Comparison of ENCODE assay signal across 18 cellular contexts in genomic region chr6:67717281-67717680, GRCh38.
DNase-seq lines count a peak whose midpoint lies in the region; FAIRE-seq and TF ChIP-seq lines count a peak whose summit lies in the region.
"Had no signal": no experiment of that assay in that cellular context is flagged by ENCODE, and none has a peak within 500 bp of the region (broad histone marks: within the 10 kb centered on the region; RNA-seq: fewer than 3 reads in every experiment).

No MANE protein-coding gene starts in this region.

- no peak overlapping the region for H3K27ac ChIP-seq in trophoblast cell (ENCODE audit: low read depth, low read length)
- H3K27ac ChIP-seq: C4-2B, HL-60, SJCRH30 had no signal

- no peaks in the 10 kb centered on the region for H3K79me2 ChIP-seq in trophoblast cell (ENCODE audit: control insufficient read depth, insufficient read depth, low read length, poor library complexity)

- H3K4me3 ChIP-seq in adipocyte (ENCODE audit: low read length) (no peak overlapping the region), trophoblast cell (ENCODE audit: low read depth, low read length) (no peak overlapping the region)
- H3K4me3 ChIP-seq: SJCRH30 had no signal

- peak; percentile 48 for DNase-seq in adipocyte (ENCODE audit: low read depth)
- DNase-seq in brain pericyte (ENCODE audit: low read depth, low spot score): peak; percentile 37
- peak; percentile 0 for DNase-seq in hepatic stellate cell (ENCODE audit: low spot score)
- DNase-seq in stromal cell of bone marrow (ENCODE audit: low read depth): peak; percentile 3
- no peak for DNase-seq in GM12891 (ENCODE audit: insufficient read length, low spot score)
- DNase-seq in trophoblast cell: no peak
- no peak for DNase-seq in activated CD8-positive, alpha-beta memory T cell treated with anti-CD3 and anti-CD28 coated beads, Interleukin-2, amount 50 U/mL, for 4 hours
- DNase-seq in activated CD4-positive, alpha-beta T cell treated with anti-CD3 and anti-CD28 coated beads for 1 hour: no peak
- DNase-seq: AML-193, DMS79 treated with DMSO at 0.1 percent for 48 hours, H7, IMR-90, Kasumi-1, NCI-H1105, NCI-H774, SJCRH30 had no signal

- FAIRE-seq in GM12891 (lab: Jason Lieb, UNC): no peak

- H3K4me1 ChIP-seq in adipocyte (ENCODE audit: control insufficient read depth, insufficient read depth, low read length) (no peaks in the 10 kb centered on the region), trophoblast cell (ENCODE audit: control insufficient read depth in 1 of 2, insufficient read depth in 2 of 2, low read length in 2 of 2) (no peaks in the 10 kb centered on the region)
- H3K4me1 ChIP-seq: SJCRH30 had no signal

- H3K36me3 ChIP-seq in adipocyte (ENCODE audit: control insufficient read depth, insufficient read depth, low read length, severe bottlenecking): no peaks in the 10 kb centered on the region
- no peaks in the 10 kb centered on the region for H3K36me3 ChIP-seq in trophoblast cell (ENCODE audit: control insufficient read depth in 1 of 2, insufficient read depth in 2 of 2, low read length in 2 of 2)
- H3K36me3 ChIP-seq: SJCRH30 had no signal

- H3K14ac ChIP-seq in trophoblast cell (ENCODE audit: low read length): no peak overlapping the region

- no peak overlapping the region for H3K4ac ChIP-seq in trophoblast cell (ENCODE audit: low read depth, low read length)

- no peak overlapping the region for H4K12ac ChIP-seq in trophoblast cell (ENCODE audit: low read depth, low read length)

- TF ChIP-seq POLR2A in GM12891 (IDR thresholded peaks at IDR 0.05; ENCODE audit: low read depth, low read length): no peak

- no peak overlapping the region for H2BK5ac ChIP-seq in trophoblast cell (ENCODE audit: low read depth, low read length, poor library complexity)

- H3K9ac ChIP-seq in adipocyte (ENCODE audit: low read length) (no peak overlapping the region), trophoblast cell (ENCODE audit: low read length) (no peak overlapping the region)

- no peak overlapping the region for H4K91ac ChIP-seq in trophoblast cell (ENCODE audit: low read depth, low read length)

- H4K8ac ChIP-seq in trophoblast cell (ENCODE audit: low read depth, low read length): no peak overlapping the region

- H2BK12ac ChIP-seq in trophoblast cell (ENCODE audit: low read length): no peak overlapping the region

- no CpG with 5 or more reads among the region's 3 CpGs for WGBS in trophoblast cell (ENCODE audit: extremely low coverage, insufficient coverage, insufficient read length)

- H2AK5ac ChIP-seq in trophoblast cell (ENCODE audit: low read length): no peak overlapping the region

- no peak overlapping the region for H3K4me2 ChIP-seq in trophoblast cell (ENCODE audit: low read length)

- H2AFZ ChIP-seq in trophoblast cell (ENCODE audit: insufficient read depth, low read length, poor library complexity): no peak overlapping the region

- H3K23ac ChIP-seq in trophoblast cell (ENCODE audit: low read length): no peak overlapping the region

- H3K9me3 ChIP-seq in adipocyte (ENCODE audit: control insufficient read depth, low read length) (no peaks in the 10 kb centered on the region), trophoblast cell (ENCODE audit: insufficient read depth, low read depth, low read length) (no peaks in the 10 kb centered on the region)
- H3K9me3 ChIP-seq: SJCRH30 had no signal

- no peak overlapping the region for H3K18ac ChIP-seq in trophoblast cell (ENCODE audit: low read length)

- no peaks in the 10 kb centered on the region for H3K27me3 ChIP-seq in adipocyte (replicated peaks; ENCODE audit: control insufficient read depth, insufficient read depth, low read length)
- H3K27me3 ChIP-seq in trophoblast cell (ENCODE audit: insufficient read depth, low read length): no peaks in the 10 kb centered on the region
- H3K27me3 ChIP-seq: SJCRH30 had no signal

- H3K79me1 ChIP-seq in trophoblast cell (ENCODE audit: low read length): peaks cover 1% of the 10 kb centered on the region

- no peak overlapping the region for H2BK120ac ChIP-seq in trophoblast cell (ENCODE audit: insufficient read depth, low read length, poor library complexity)

TF ChIP-seq in GM12891, 5 proteins besides CTCF, POLR2A, EP300 and RAD21:
- TF ChIP-seq TAF1 (IDR thresholded peaks at IDR 0.05; ENCODE audit: low read depth, low read length) (no peak), PAX5 (IDR thresholded peaks at IDR 0.05; ENCODE audit: insufficient read depth, low read length, severe bottlenecking) (no peak), POLR2AphosphoS5 (IDR thresholded peaks at IDR 0.05; ENCODE audit: low read depth, low read length) (no peak), POU2F2 (IDR thresholded peaks at IDR 0.05; ENCODE audit: low read depth, low read length) (no peak), SPI1 (IDR thresholded peaks at IDR 0.05; ENCODE audit: low read depth, low read length) (no peak)

Comparison
In these comparisons a context has a peak if more than half of its experiments do, and no peak if none do; other contexts are left out.
1. DNase-seq: peak in adipocyte (single experiment), brain pericyte (single experiment), hepatic stellate cell (single experiment) and stromal cell of bone marrow (single experiment); none in GM12891 (single experiment), trophoblast cell (0 of 2), activated CD8-positive, alpha-beta memory T cell treated with anti-CD3 and anti-CD28 coated beads, Interleukin-2, amount 50 U/mL, for 4 hours (single experiment) and activated CD4-positive, alpha-beta T cell treated with anti-CD3 and anti-CD28 coated beads for 1 hour (single experiment).